9 cellular contexts compared by ENCODE assay signal in the genomic region with DNA sequence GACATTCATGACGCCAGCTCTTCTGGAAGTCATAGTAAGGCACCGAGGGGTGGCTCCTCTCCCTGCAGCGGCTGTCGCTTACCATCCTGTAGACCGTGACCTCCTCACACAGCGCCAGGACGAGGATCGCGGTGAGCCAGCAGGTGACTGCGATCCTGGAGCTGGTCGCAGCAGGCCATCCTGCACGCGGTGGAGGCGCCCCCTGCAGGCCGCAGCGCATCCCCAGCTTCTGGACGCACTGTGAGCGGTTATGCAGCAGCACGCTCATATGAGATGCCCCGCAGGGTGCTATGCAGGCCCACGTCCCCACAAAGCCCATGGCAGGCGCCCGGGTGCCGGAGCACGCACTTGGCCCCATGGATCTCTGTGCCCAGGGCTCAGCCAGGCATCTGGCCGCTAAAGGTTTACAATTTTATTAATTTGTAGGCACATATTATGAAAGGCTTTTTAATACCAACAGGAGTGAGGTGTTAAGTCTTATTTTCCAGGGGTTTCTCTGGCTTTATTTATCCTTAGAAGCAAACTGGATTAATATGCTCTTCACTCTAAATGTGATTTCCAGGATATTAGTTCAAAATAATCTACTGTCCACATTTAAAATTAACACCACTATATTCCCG.
A peak's percentile ranks its signal among the peaks of the same experiment; 100 is the strongest.
DNase-seq lines count a peak whose midpoint lies in the region; ATAC-seq and TF ChIP-seq lines count a peak whose summit lies in the region.
"Had no signal": no experiment of that assay in that cellular context is flagged by ENCODE, and none has a peak within 500 bp of the region (broad histone marks: within the 10 kb centered on the region; RNA-seq: fewer than 3 reads in every experiment).

No MANE protein-coding gene starts in this region.

- no peak for ATAC-seq in GM21515 (IDR thresholded peaks at IDR 0.05; ENCODE audit: unreplicated experiment)
- ATAC-seq in HG02852 (IDR thresholded peaks at IDR 0.05; ENCODE audit: unreplicated experiment): no peak

- H3K36me3 Mint-ChIP-seq in activated naive CD4-positive, alpha-beta T cell treated with anti-CD3 and anti-CD28 coated beads, Interleukin-2, amount 10 ng/mL, durations not matched to agents 7 days and 5 days: peaks cover 25% of the 10 kb centered on the region

- no peak overlapping the region for H3K4me2 ChIP-seq in OCI-LY3 (ENCODE audit: low read length)

- TF ChIP-seq CTCF in OCI-LY3 (IDR thresholded peaks at IDR 0.05; ENCODE audit: low read depth, low read length): peak; percentile 64

- no peaks in the 10 kb centered on the region for H3K4me1 ChIP-seq in OCI-LY3 (ENCODE audit: low read length)

- H3K4me3 Mint-ChIP-seq in activated naive CD4-positive, alpha-beta T cell treated with anti-CD3 and anti-CD28 coated beads, Interleukin-2, amount 10 ng/mL, durations not matched to agents 7 days and 5 days: no peak overlapping the region

- no peak overlapping the region for H2AFZ ChIP-seq in OCI-LY3 (ENCODE audit: low read depth, low read length)

- DNase-seq in Ammon's horn (ENCODE audit: low spot score) (peak; percentile 2), iPS DF 4.7 (ENCODE audit: extremely low read depth, low spot score) (peak; percentile 62), germinal center (ENCODE audit: low spot score) (no peak)
- peak; percentile 47 for DNase-seq in activated naive CD4-positive, alpha-beta T cell treated with anti-CD3 and anti-CD28 coated beads, Interleukin-2, amount 10 ng/mL, durations not matched to agents 7 days and 5 days
- DNase-seq in stimulated activated CD4-positive, alpha-beta T cell treated with anti-CD3 and anti-CD28 coated beads, Interleukin-4, amount 100 ng/mL, for 48 hours (ENCODE audit: low read depth in 2 of 2): peak; percentile 12 to 45

- peaks cover 28% of the 10 kb centered on the region for H3K36me3 ChIP-seq in OCI-LY3 (replicated peaks; ENCODE audit: low read depth, low read length)

- no peaks in the 10 kb centered on the region for H3K4me1 Mint-ChIP-seq in activated naive CD4-positive, alpha-beta T cell treated with anti-CD3 and anti-CD28 coated beads, Interleukin-2, amount 10 ng/mL, durations not matched to agents 7 days and 5 days

- no peak overlapping the region for H3K27ac Mint-ChIP-seq in activated naive CD4-positive, alpha-beta T cell treated with anti-CD3 and anti-CD28 coated beads, Interleukin-2, amount 10 ng/mL, durations not matched to agents 7 days and 5 days
- H3K27ac Mint-ChIP-seq: activated naive CD4-positive, alpha-beta T cell treated with anti-CD3 and anti-CD28 coated beads, Interleukin-2, amount 50 U/mL, for 72 hours had no signal

- H3K79me2 ChIP-seq in OCI-LY3 (ENCODE audit: low read length): no peaks in the 10 kb centered on the region

- no peaks in the 10 kb centered on the region for H3K9me3 ChIP-seq in OCI-LY3 (ENCODE audit: insufficient read depth, low read length)

- H3K27ac ChIP-seq in OCI-LY3 (ENCODE audit: low read length): no peak overlapping the region

- no peak overlapping the region for H3K9ac ChIP-seq in OCI-LY3 (ENCODE audit: low read length)

- H3K27me3 ChIP-seq in OCI-LY3 (ENCODE audit: low read depth, low read length): no peaks in the 10 kb centered on the region

- H3K4me3 ChIP-seq in OCI-LY3 (ENCODE audit: low read length): no peak overlapping the region

- no peaks in the 10 kb centered on the region for H3K9me3 Mint-ChIP-seq in activated naive CD4-positive, alpha-beta T cell treated with anti-CD3 and anti-CD28 coated beads, Interleukin-2, amount 10 ng/mL, durations not matched to agents 7 days and 5 days
- H3K9me3 Mint-ChIP-seq: activated naive CD4-positive, alpha-beta T cell treated with anti-CD3 and anti-CD28 coated beads, Interleukin-2, amount 50 U/mL, for 72 hours had no signal

- no peaks in the 10 kb centered on the region for H3K27me3 Mint-ChIP-seq in activated naive CD4-positive, alpha-beta T cell treated with anti-CD3 and anti-CD28 coated beads, Interleukin-2, amount 10 ng/mL, durations not matched to agents 7 days and 5 days

- H4K20me1 ChIP-seq in OCI-LY3 (ENCODE audit: insufficient read depth, low read length): 0 out of 2 replicates have a peak, but pooled peaks cover 4% of the 10 kb centered on the region

- CTCF ChIA-PET in activated naive CD4-positive, alpha-beta T cell treated with anti-CD3 and anti-CD28 coated beads, Interleukin-2, amount 10 ng/mL, durations not matched to agents 7 days and 5 days (lab: Charles Lee): interaction anchor here (1.2 to 1.7 kb wide), 2 partner anchors 11 to 75 kb away, joined by 3 to 5 read pairs; no protein-coding TSS in a partner anchor
